8 cellular contexts compared by ENCODE assay signal in genomic region chr7:149147072-149147729, GRCh38. TPM values are rescaled to one million over a fixed set of nuclear protein-coding genes. Genes with fewer than 3 reads are reported as not detected.
DNase-seq lines count a peak whose midpoint lies in the region; ATAC-seq and TF ChIP-seq lines count a peak whose summit lies in the region.

ZNF398 (plus strand) TSS chr7:149147453; CDS start chr7:149147743, 290 bp downstream.

- no peak within 1 kb of the TSS for H2BK12ac ChIP-seq in neuronal stem cell (ENCODE audit: low read length)

- peak within 1 kb of the TSS; percentile 0 for H2BK5ac ChIP-seq in neuronal stem cell (ENCODE audit: low read length)

- peak within 1 kb of the TSS; percentile 96 for H4K8ac ChIP-seq in neuronal stem cell (ENCODE audit: low read depth, low read length)

- H3K9me2 ChIP-seq in Karpas-422 (replicated peaks; ENCODE audit: insufficient read depth, low read length), result no peaks in the 10 kb centered on the region

- H3K27me3 ChIP-seq in Karpas-422 (ENCODE audit: low read length) (no peaks in the 10 kb centered on the region), neuronal stem cell (ENCODE audit: control insufficient read depth in 3 of 3, insufficient read depth in 3 of 3, low read depth in 1 of 3, low read length in 3 of 3) (no peaks in the 10 kb centered on the region), suprapubic skin (no peaks in the 10 kb centered on the region)

- DNase-seq in Karpas-422 (peak; percentile 95), SIG-M5 treated with dmso at 0.1 percent for 504 hours (lab: John Stamatoyannopoulos, UW; ENCODE audit: unreplicated experiment) (peak; percentile 86), foreskin melanocyte (peak; percentile 66), neuronal stem cell (ENCODE audit: low spot score) (peak; percentile 80), suprapubic skin (ENCODE audit: low spot score in 2 of 2) (peak in 1 of 2 donors; percentile 76)
- DNase-seq in activated gamma-delta T cell treated with anti-CD3 and anti-CD28 coated beads, Interleukin-2, amount 50 U/mL, for 16 hours (ENCODE audit: low read depth), result peak; percentile 71

- H3K79me1 ChIP-seq in neuronal stem cell (ENCODE audit: low read depth, low read length), result peaks cover 15% of the 10 kb centered on the region

- H3K4ac ChIP-seq in neuronal stem cell (ENCODE audit: low read length), result no peak within 1 kb of the TSS

- peak within 1 kb of the TSS; percentile 89 for H3K14ac ChIP-seq in neuronal stem cell (ENCODE audit: low read length)

- peak within 1 kb of the TSS; percentile 81 for H3K4me3 ChIP-seq in Karpas-422 (ENCODE audit: low read length)
- peak within 1 kb of the TSS; percentile 90 to 99 for H3K4me3 ChIP-seq in neuronal stem cell (ENCODE audit: low read length in 2 of 2)
- peak within 1 kb of the TSS; percentile 97 for H3K4me3 ChIP-seq in suprapubic skin

- H3K9me3 ChIP-seq in ES-I3 (ENCODE audit: control insufficient read depth, insufficient read depth, low read length), result no peaks in the 10 kb centered on the region
- H3K9me3 ChIP-seq in Karpas-422 (ENCODE audit: low read length), result no peaks in the 10 kb centered on the region
- H3K9me3 ChIP-seq in neuronal stem cell (replicated peaks in 1 of 2; ENCODE audit: control insufficient read depth in 2 of 2, insufficient read depth in 1 of 2, low read depth in 1 of 2, low read length in 2 of 2), result no peaks in the 10 kb centered on the region
- no peaks in the 10 kb centered on the region for H3K9me3 ChIP-seq in suprapubic skin

- H3K79me2 ChIP-seq in Karpas-422 (ENCODE audit: low read length), result peaks cover 58% of the 10 kb centered on the region

- no CpG with 5 or more reads among the region's 78 CpGs for WGBS in neuronal stem cell (ENCODE audit: extremely low coverage in 2 of 2, insufficient read length in 2 of 2, insufficient replicate concordance in 1 of 2), 2 donors
- WGBS in suprapubic skin, result 2% methylated on average over 14 of the region's 78 CpGs

- peak within 1 kb of the TSS; percentile 58 for H2BK15ac ChIP-seq in neuronal stem cell (ENCODE audit: low read length)

- ATAC-seq in GM21825 (IDR thresholded peaks at IDR 0.05; ENCODE audit: unreplicated experiment), result peak; percentile 75

- peaks cover 28% of the 10 kb centered on the region for H3K4me1 ChIP-seq in ES-I3 (ENCODE audit: insufficient read depth, low read length)
- H3K4me1 ChIP-seq in Karpas-422 (ENCODE audit: low read length), result peaks cover 33% of the 10 kb centered on the region
- peaks cover 0 to 3% of the 10 kb centered on the region in 2 donors for H3K4me1 ChIP-seq in neuronal stem cell (ENCODE audit: control insufficient read depth in 2 of 2, insufficient read depth in 1 of 2, low read depth in 1 of 2, low read length in 2 of 2)
- H3K4me1 ChIP-seq in suprapubic skin, result peaks cover 49% of the 10 kb centered on the region

- H4K20me1 ChIP-seq in Karpas-422 (ENCODE audit: insufficient read depth, low read depth, low read length), result no peaks in the 10 kb centered on the region

- no peak for TF ChIP-seq POLR2A in suprapubic skin (IDR thresholded peaks at IDR 0.05)

- peak within 1 kb of the TSS; percentile 84 for H2AK5ac ChIP-seq in neuronal stem cell (ENCODE audit: low read depth, low read length)

- H4K91ac ChIP-seq in neuronal stem cell (ENCODE audit: low read depth, low read length, poor library complexity), result no peak within 1 kb of the TSS

- H3K9ac ChIP-seq in ES-I3 (ENCODE audit: low read depth, low read length), result peak within 1 kb of the TSS; percentile 99
- peak within 1 kb of the TSS; percentile 80 for H3K9ac ChIP-seq in Karpas-422 (ENCODE audit: low read length)
- H3K9ac ChIP-seq in neuronal stem cell (ENCODE audit: low read depth, low read length, poor library complexity), result peak within 1 kb of the TSS; percentile 98

- H3K27ac ChIP-seq in Karpas-422 (ENCODE audit: low read length) (peak within 1 kb of the TSS; percentile 93), neuronal stem cell (replicated peaks; ENCODE audit: low read length) (peak within 1 kb of the TSS; percentile 58), suprapubic skin (peak within 1 kb of the TSS; percentile 95)

- TF ChIP-seq EP300 in suprapubic skin (IDR thresholded peaks at IDR 0.05), result no peak

- peak; percentile 68 to 95 for TF ChIP-seq CTCF in suprapubic skin (IDR thresholded peaks at IDR 0.05)

- peak within 1 kb of the TSS; percentile 99 for H3K18ac ChIP-seq in neuronal stem cell (ENCODE audit: low read length)

- H3K36me3 ChIP-seq in ES-I3 (ENCODE audit: insufficient read depth, low read length) (peaks cover 11% of the 10 kb centered on the region; the same call in 1 of the 2 replicates), Karpas-422 (ENCODE audit: insufficient read depth, low read length) (no peaks in the 10 kb centered on the region), neuronal stem cell (replicated peaks in 1 of 2; ENCODE audit: control insufficient read depth in 2 of 2, insufficient read depth in 2 of 2, low read length in 2 of 2) (peaks cover 0 to 13% of the 10 kb centered on the region in 2 donors), suprapubic skin (no peaks in the 10 kb centered on the region)

- peak within 1 kb of the TSS; percentile 96 for H3K4me2 ChIP-seq in Karpas-422 (ENCODE audit: low read depth, low read length, poor library complexity, severe bottlenecking)
- peak within 1 kb of the TSS; percentile 78 for H3K4me2 ChIP-seq in neuronal stem cell (ENCODE audit: insufficient read depth, low read length, poor library complexity, severe bottlenecking)

- peak within 1 kb of the TSS; percentile 77 for H2AFZ ChIP-seq in Karpas-422 (ENCODE audit: low read length)
- H2AFZ ChIP-seq in neuronal stem cell (ENCODE audit: low read length), result peak within 1 kb of the TSS; percentile 95

- H2BK120ac ChIP-seq in neuronal stem cell (ENCODE audit: low read depth, low read length), result no peak within 1 kb of the TSS

- H3K23ac ChIP-seq in neuronal stem cell (ENCODE audit: low read depth, low read length, poor library complexity), result peak within 1 kb of the TSS; percentile 96

RNA-seq across cellular contexts. Expression of gene ZNF398, which starts in this region (rescaled TPM):
- 8.4 and 13.9 TPM in 2 replicates for total RNA-seq in Karpas-422 (2014; rRNA removed; shearing (Covaris generic); ENCODE audit: low replicate concordance)
- polyA plus RNA-seq in neuronal stem cell (2013, experiment 1 of 2), result 6.5 TPM
- 6.4 TPM for polyA plus RNA-seq in neuronal stem cell (2013, experiment 2 of 2)
- 10 to 100 TPM; 25.7 to 50.4 (median 33.9) TPM for total RNA-seq in suprapubic skin
